14 cellular contexts compared by ENCODE assay signal in genomic region chr4:76458829-76459228, GRCh38. TPM values are rescaled to one million over a fixed set of nuclear protein-coding genes. Genes with fewer than 3 reads are reported as not detected.
A peak's percentile ranks its signal among the peaks of the same experiment; 100 is the strongest.
DNase-seq lines count a peak whose midpoint lies in the region; ATAC-seq and TF ChIP-seq lines count a peak whose summit lies in the region.
"Had no signal": no experiment of that assay in that cellular context is flagged by ENCODE, and none has a peak within 500 bp of the region (broad histone marks: within the 10 kb centered on the region; RNA-seq: fewer than 3 reads in every experiment).

No MANE protein-coding gene starts in this region.

- intact Hi-C loops in esophagus muscularis mucosa (cut with DNase I), result no loop called here

- peak overlapping the region; percentile 46 for H3K4me2 ChIP-seq in neural cell (ENCODE audit: low read length)
- no peak overlapping the region for H3K4me2 ChIP-seq in osteoblast (ENCODE audit: insufficient read depth, low read length)

- 57% methylated on average over 3 of the region's 3 CpGs for whole genome bisulfite sequencing in esophagus muscularis mucosa

- TF ChIP-seq POLR2A in esophagus muscularis mucosa (IDR thresholded peaks at IDR 0.05; ENCODE audit: low read depth), result no peak

- no peak overlapping the region for H3K4me3 Mint-ChIP-seq in activated T-helper 17 cell treated with anti-CD3 and anti-CD28 coated beads, Interleukin-2, amount 50 U/mL, for 72 hours
- H3K4me3 Mint-ChIP-seq: activated naive CD4-positive, alpha-beta T cell treated with anti-CD3 and anti-CD28 coated beads for 36 hours had no signal

- no peaks in the 10 kb centered on the region for H3K36me3 Mint-ChIP-seq in activated T-helper 17 cell treated with anti-CD3 and anti-CD28 coated beads, Interleukin-2, amount 50 U/mL, for 72 hours (ENCODE audit: low read depth)

- H3K4me3 ChIP-seq in AG04450 (ENCODE audit: low read depth, low read length), result no peak overlapping the region
- no peak overlapping the region for H3K4me3 ChIP-seq in NT2/D1 (ENCODE audit: insufficient read length, low read depth)
- H3K4me3 ChIP-seq in esophagus muscularis mucosa, result no peak overlapping the region
- H3K4me3 ChIP-seq in neural cell (ENCODE audit: low read length), result peak overlapping the region; percentile 54
- no peak overlapping the region for H3K4me3 ChIP-seq in osteoblast (ENCODE audit: insufficient read depth, low read length)

- no peaks in the 10 kb centered on the region for H3F3A ChIP-seq in neural cell (ENCODE audit: insufficient read depth, low read length, poor library complexity, severe bottlenecking)

- no peaks in the 10 kb centered on the region for H3K27me3 ChIP-seq in AG04450 (ENCODE audit: control insufficient read depth, insufficient read depth, low read length)
- no peaks in the 10 kb centered on the region for H3K27me3 ChIP-seq in NT2/D1 (ENCODE audit: insufficient read depth, insufficient read length)
- no peaks in the 10 kb centered on the region for H3K27me3 ChIP-seq in esophagus muscularis mucosa
- H3K27me3 ChIP-seq in neural cell (ENCODE audit: insufficient read depth, low read depth, low read length), result no peaks in the 10 kb centered on the region
- H3K27me3 ChIP-seq in osteoblast (ENCODE audit: insufficient read depth, low read length), result peaks cover 10% of the 10 kb centered on the region

- H3K36me3 ChIP-seq in NT2/D1 (ENCODE audit: insufficient read depth, insufficient read length, low read length) (peaks cover 1% of the 10 kb centered on the region), esophagus muscularis mucosa (no peaks in the 10 kb centered on the region), neural cell (ENCODE audit: insufficient read depth, low read length) (no peaks in the 10 kb centered on the region), osteoblast (ENCODE audit: insufficient read depth, low read length) (no peaks in the 10 kb centered on the region)

- DNase-seq in AG04450 (ENCODE audit: low read depth, low spot score), result no peak
- DNase-seq in NT2/D1 (ENCODE audit: low read depth, low spot score), result no peak
- no peak for DNase-seq in esophagus muscularis mucosa (ENCODE audit: extremely low spot score)
- no peak for DNase-seq in NAMALWA (ENCODE audit: low spot score)
- no peak for DNase-seq in osteoblast (ENCODE audit: insufficient read length, low spot score, missing footprints)
- DNase-seq in GDM1 (lab: John Stamatoyannopoulos, UW), result no peak
- DNase-seq: activated CD4-positive, alpha-beta T cell treated with anti-CD3 and anti-CD28 coated beads for 48 hours; activated naive CD4-positive, alpha-beta T cell treated with anti-CD3 and anti-CD28 coated beads for 36 hours; foreskin melanocyte; NCI-H446; stimulated activated CD4-positive, alpha-beta T cell treated with anti-CD3 and anti-CD28 coated beads, Interleukin-2, amount 100 ng/mL, for 24 hours; stimulated activated naive CD4-positive, alpha-beta T cell treated with Interleukin-2 at 50 U/mL for 16 hours had no signal

- H3K4me1 Mint-ChIP-seq in activated T-helper 17 cell treated with anti-CD3 and anti-CD28 coated beads, Interleukin-2, amount 50 U/mL, for 72 hours, result no peaks in the 10 kb centered on the region

- H3K27ac ChIP-seq in AG04450 (ENCODE audit: low read depth, low read length), result peak overlapping the region; percentile 21
- H3K27ac ChIP-seq in esophagus muscularis mucosa (replicated peaks in 1 of 4), result peak overlapping the region; percentile 67 to 78 (median 76)
- peak overlapping the region; percentile 61 for H3K27ac ChIP-seq in neural cell (ENCODE audit: low read length)
- H3K27ac ChIP-seq in osteoblast (ENCODE audit: low read depth, low read length), result no peak overlapping the region

- H3K27ac Mint-ChIP-seq in activated T-helper 17 cell treated with anti-CD3 and anti-CD28 coated beads, Interleukin-2, amount 50 U/mL, for 72 hours, result no peak overlapping the region
- H3K27ac Mint-ChIP-seq: activated naive CD4-positive, alpha-beta T cell treated with anti-CD3 and anti-CD28 coated beads for 36 hours had no signal

- no peaks in the 10 kb centered on the region for H3K9me2 ChIP-seq in neural cell (ENCODE audit: insufficient read depth, low read length)

- ATAC-seq in activated T-helper 17 cell treated with anti-CD3 and anti-CD28 coated beads, Interleukin-2, amount 50 U/mL, for 72 hours (replicated peaks), result no peak

- POLR2A ChIA-PET in AG04450 (lab: Yijun Ruan, JAX), result no interaction called here

- TF ChIP-seq EP300 in esophagus muscularis mucosa (IDR thresholded peaks at IDR 0.05), result no peak
- TF ChIP-seq EP300 in neural cell (conservative IDR thresholded peaks at IDR 0.05; ENCODE audit: poor library complexity, severe bottlenecking), result no peak

- no peak for TF ChIP-seq CTCF in AG04450 (IDR thresholded peaks at IDR 0.05; ENCODE audit: low read depth, low read length)
- TF ChIP-seq CTCF in esophagus muscularis mucosa (IDR thresholded peaks at IDR 0.05), result no peak
- TF ChIP-seq CTCF in neural cell (IDR thresholded peaks at IDR 0.05; ENCODE audit: poor library complexity, severe bottlenecking), result no peak
- no peak for TF ChIP-seq CTCF in osteoblast (IDR thresholded peaks at IDR 0.05; ENCODE audit: extremely low read depth, low read depth, low read length)

- H3K79me2 ChIP-seq in neural cell (replicated peaks; ENCODE audit: insufficient read depth, low read length), result peaks cover 55% of the 10 kb centered on the region
- H3K79me2 ChIP-seq in osteoblast (ENCODE audit: insufficient read depth, low read length), result no peaks in the 10 kb centered on the region

- H3K9me3 ChIP-seq in AG04450 (ENCODE audit: control insufficient read depth, insufficient read depth, low read length) (peaks cover 5% of the 10 kb centered on the region), NT2/D1 (ENCODE audit: insufficient read depth, low read length) (peaks cover 18% of the 10 kb centered on the region), esophagus muscularis mucosa (peaks cover 0 to 9% (median 2%) of the 10 kb centered on the region in 4 donors), neural cell (ENCODE audit: low read length) (no peaks in the 10 kb centered on the region), osteoblast (ENCODE audit: low read depth, low read length) (peaks cover 6% of the 10 kb centered on the region)

- H4K20me1 ChIP-seq in neural cell (ENCODE audit: insufficient read depth) (no peaks in the 10 kb centered on the region), osteoblast (ENCODE audit: insufficient read depth, low read length) (no peaks in the 10 kb centered on the region)

- peaks cover 5% of the 10 kb centered on the region for H3K9me3 Mint-ChIP-seq in activated T-helper 17 cell treated with anti-CD3 and anti-CD28 coated beads, Interleukin-2, amount 50 U/mL, for 72 hours

- CTCF ChIA-PET in AG04450 (lab: Charles Lee), result no interaction called here

- no peak for TF ChIP-seq RAD21 in neural cell (conservative IDR thresholded peaks at IDR 0.05)

- peak overlapping the region; percentile 32 for H2AFZ ChIP-seq in neural cell (ENCODE audit: low read depth, low read length)
- H2AFZ ChIP-seq in osteoblast (ENCODE audit: low read length), result no peak overlapping the region

- H3K4me1 ChIP-seq in NT2/D1 (ENCODE audit: insufficient read depth, insufficient read length), result peaks cover 2% of the 10 kb centered on the region
- H3K4me1 ChIP-seq in esophagus muscularis mucosa, result peaks cover 7 to 25% (median 14%) of the 10 kb centered on the region in 4 donors
- no peaks in the 10 kb centered on the region for H3K4me1 ChIP-seq in osteoblast (ENCODE audit: insufficient read depth, low read length)

- H3K9ac ChIP-seq in NT2/D1 (ENCODE audit: insufficient read length, low read depth), result peak overlapping the region; percentile 10
- peak overlapping the region; percentile 52 for H3K9ac ChIP-seq in neural cell (ENCODE audit: low read length)

- H3K27me3 Mint-ChIP-seq in activated T-helper 17 cell treated with anti-CD3 and anti-CD28 coated beads, Interleukin-2, amount 50 U/mL, for 72 hours, result peaks cover 9% of the 10 kb centered on the region

TF ChIP-seq in neural cell, 6 proteins besides CTCF, POLR2A, EP300 and RAD21 (continues in another document):
- no peak for TF ChIP-seq TAF1 (IDR thresholded peaks at IDR 0.05; ENCODE audit: low read depth)
- TF ChIP-seq POLR2AphosphoS5 (IDR thresholded peaks at IDR 0.05), result no peak
- TF ChIP-seq EZH2 (IDR thresholded peaks at IDR 0.05; ENCODE audit: borderline replicate concordance, insufficient read depth, low read length, poor library complexity, severe bottlenecking), result no peak
- TF ChIP-seq SMC3 (conservative IDR thresholded peaks at IDR 0.05; ENCODE audit: poor library complexity), result no peak
- no peak for TF ChIP-seq MXI1 (conservative IDR thresholded peaks at IDR 0.05; ENCODE audit: poor library complexity, severe bottlenecking)

RNA-seq across cellular contexts. Expression of gene SHROOM3, which starts 23.8 kb away (rescaled TPM):
- 9.5 and 13.1 TPM in 2 replicates for polyA plus RNA-seq in AG04450 (2011; rRNA removed)
- polyA minus RNA-seq in AG04450 (2011; rRNA and poly(A)+ RNA removed), result 44.6 and 61.3 TPM in 2 replicates
- 100 to 1,000 TPM in 2 of 4 donors, 10 to 100 TPM in 2; 44.4 to 101 (median 88.5) TPM for total RNA-seq in esophagus muscularis mucosa
- 2.7 and 8.0 TPM in 2 replicates for polyA plus RNA-seq in neural cell
- polyA minus RNA-seq in neural cell, result 20.5 and 26.5 TPM in 2 replicates
- not detected for total RNA-seq in activated T-helper 17 cell treated with anti-CD3 and anti-CD28 coated beads, Interleukin-2, amount 50 U/mL, for 72 hours
- total RNA-seq in osteoblast, result 9.4 and 9.8 TPM in 2 replicates

RNA-seq across cellular contexts. Expression of gene CCDC158, which starts 37.9 kb away (rescaled TPM):
- not detected in 2 replicates for polyA plus RNA-seq in AG04450 (2011; rRNA removed)
- polyA minus RNA-seq in AG04450 (2011; rRNA and poly(A)+ RNA removed), result 0.05 TPM in 1 of 2 replicates, not detected in the other
- total RNA-seq in esophagus muscularis mucosa, result 1 to 10 TPM in 3 of 4 donors, under 1 TPM in 1; 0.66 to 1.8 (median 1.3) TPM
- not detected in 2 replicates for polyA plus RNA-seq in neural cell
- polyA minus RNA-seq in neural cell, result not detected in 2 replicates
- total RNA-seq in activated T-helper 17 cell treated with anti-CD3 and anti-CD28 coated beads, Interleukin-2, amount 50 U/mL, for 72 hours, result not detected
- 0.36 and 0.59 TPM in 2 replicates for total RNA-seq in osteoblast
- total RNA-seq: activated naive CD4-positive, alpha-beta T cell treated with anti-CD3 and anti-CD28 coated beads for 36 hours had no signal

Comparison
In these comparisons a context has a peak if more than half of its experiments do, and no peak if none do; other contexts are left out.
1. RNA of gene SHROOM3, which starts 23.8 kb away (total RNA-seq): 44.4 to 101 TPM in esophagus muscularis mucosa and 9.4 to 9.8 TPM in osteoblast; not detected in activated T-helper 17 cell treated with anti-CD3 and anti-CD28 coated beads, Interleukin-2, amount 50 U/mL, for 72 hours; every median in the first group is over 10 times any median in the second.